14 cellular contexts compared by ENCODE assay signal in the genomic region with DNA sequence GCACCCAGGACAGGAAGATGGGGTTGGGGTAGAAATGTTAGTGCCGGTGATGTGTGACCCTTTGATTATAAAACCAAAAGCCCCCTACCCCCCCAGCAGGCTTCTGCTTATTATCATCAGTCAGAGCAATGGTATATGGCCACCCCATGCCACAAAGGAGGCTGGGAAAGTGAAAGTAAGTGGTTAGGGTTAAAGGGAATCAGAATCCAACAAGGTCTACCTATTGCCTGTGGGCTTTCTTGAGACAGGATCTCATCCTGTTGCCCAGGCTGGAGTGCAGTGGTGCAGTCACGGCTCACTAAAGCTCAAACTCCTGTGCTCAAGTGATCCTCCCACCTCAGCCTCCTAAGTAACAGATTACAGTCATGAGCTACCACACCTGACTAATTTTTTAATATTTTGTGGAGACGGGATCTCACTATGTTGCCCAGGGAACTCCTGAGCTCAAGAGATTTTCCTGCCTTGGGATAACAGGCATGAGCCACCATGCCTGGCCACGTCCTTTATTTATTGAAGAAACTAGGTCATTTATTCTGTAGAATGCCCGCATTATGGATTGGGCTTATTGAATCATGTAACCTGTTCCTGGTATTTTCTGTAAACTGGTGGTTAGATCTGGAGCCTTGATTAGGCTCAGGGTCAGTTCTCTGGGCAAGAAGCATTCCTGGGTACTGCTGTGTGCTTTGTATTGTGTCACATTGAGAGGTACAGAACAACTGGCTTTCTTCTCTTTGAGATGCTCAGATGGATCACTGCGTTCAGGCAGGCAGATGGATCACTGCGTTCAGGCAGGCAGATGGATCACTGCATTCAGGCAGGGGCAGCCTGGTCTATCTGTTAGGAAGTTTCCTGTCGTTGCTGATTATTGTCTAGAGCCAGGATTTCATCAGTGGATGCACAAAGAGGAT. TPM values are rescaled to one million over a fixed set of nuclear protein-coding genes. Genes with fewer than 3 reads are reported as not detected.
DNase-seq lines count a peak whose midpoint lies in the region; ATAC-seq and TF ChIP-seq lines count a peak whose summit lies in the region.
"Had no signal": no experiment of that assay in that cellular context is flagged by ENCODE, and none has a peak within 500 bp of the region (broad histone marks: within the 10 kb centered on the region; RNA-seq: fewer than 3 reads in every experiment).

No MANE protein-coding gene starts in this region.

- no peaks in the 10 kb centered on the region for H3K9me3 Mint-ChIP-seq in nephron
- H3K9me3 Mint-ChIP-seq in naive thymus-derived CD4-positive, alpha-beta T cell, result no peaks in the 10 kb centered on the region
- H3K9me3 Mint-ChIP-seq: natural killer cell; T-helper 1 cell treated with Interleukin-12 subunit alpha and Interleukin-12 subunit beta and Interleukin-4 antibody, amounts not matched to agents 30 μg/mL and 1 μg/mL, for 36 hours had no signal

- POLR2A ChIA-PET in naive thymus-derived CD4-positive, alpha-beta T cell (lab: Charles Lee), result no interaction called here

- no peak for TF ChIP-seq CTCF in heart left ventricle (IDR thresholded peaks at IDR 0.05)
- TF ChIP-seq CTCF in nephron (IDR thresholded peaks at IDR 0.05; ENCODE audit: unreplicated experiment in 3 of 3), result no peak
- TF ChIP-seq CTCF in vagina (IDR thresholded peaks at IDR 0.05), result no peak
- no peak for TF ChIP-seq CTCF in mucosa of descending colon (IDR thresholded peaks at IDR 0.05)

- H3K36me3 Mint-ChIP-seq in nephron (ENCODE audit: low read depth), result peaks cover 5% of the 10 kb centered on the region
- H3K36me3 Mint-ChIP-seq in naive thymus-derived CD4-positive, alpha-beta T cell, result peaks cover 0 to 15% (median 0%) of the 10 kb centered on the region in 5 donors
- H3K36me3 Mint-ChIP-seq: activated naive CD8-positive, alpha-beta T cell; natural killer cell had no signal

- peaks cover 34% of the 10 kb centered on the region for H3K4me1 Mint-ChIP-seq in nephron
- peaks cover 7 to 24% (median 16%) of the 10 kb centered on the region in 7 donors for H3K4me1 Mint-ChIP-seq in naive thymus-derived CD4-positive, alpha-beta T cell

- 64 to 69% (median 66%) methylated on average over 7 to 8 of the region's 8 CpGs for WGBS in heart left ventricle, 4 donors

- CTCF ChIA-PET in naive thymus-derived CD4-positive, alpha-beta T cell (lab: Charles Lee), result no interaction called here

- DNase-seq in heart left ventricle (no peak), Right ventricle myocardium inferior (ENCODE audit: missing footprints) (no peak), cerebellum (ENCODE audit: low spot score) (peak; percentile 64), vagina (ENCODE audit: extremely low spot score in 2 of 2) (no peak), mucosa of descending colon (no peak)
- no peak for DNase-seq in stimulated activated CD4-positive, alpha-beta T cell treated with anti-CD3 and anti-CD28 coated beads, Interleukin-15, amount 100 ng/mL, for 24 hours
- no peak for DNase-seq in naive thymus-derived CD4-positive, alpha-beta T cell
- DNase-seq: activated CD8-positive, alpha-beta memory T cell treated with anti-CD3 and anti-CD28 coated beads for 24 hours; natural killer cell; NCI-H187 treated with DMSO at 0.1 percent for 48 hours; stimulated activated CD4-positive, alpha-beta T cell treated with anti-CD3 and anti-CD28 coated beads, Interleukin-2, amount 100 ng/mL, for 48 hours had no signal

- H3K27ac Mint-ChIP-seq in nephron, result peak overlapping the region in 2 of 3 experiments; percentile 54 to 75
- H3K27ac Mint-ChIP-seq in naive thymus-derived CD4-positive, alpha-beta T cell, result no peak overlapping the region
- H3K27ac Mint-ChIP-seq: activated naive CD8-positive, alpha-beta T cell; T-helper 1 cell treated with Interleukin-12 subunit alpha and Interleukin-12 subunit beta and Interleukin-4 antibody, amounts not matched to agents 30 μg/mL and 1 μg/mL, for 36 hours had no signal

- no peak for TF ChIP-seq POLR2A in heart left ventricle (IDR thresholded peaks at IDR 0.05)
- TF ChIP-seq POLR2A in vagina (IDR thresholded peaks at IDR 0.05), result no peak

- H3K4me1 ChIP-seq in heart left ventricle, result peaks cover 13 to 85% (median 66%) of the 10 kb centered on the region in 12 donors
- peaks cover 76% of the 10 kb centered on the region for H3K4me1 ChIP-seq in vagina
- H3K4me1 ChIP-seq in mucosa of descending colon (ENCODE audit: low read depth), result no peaks in the 10 kb centered on the region
- H3K4me1 ChIP-seq in naive thymus-derived CD4-positive, alpha-beta T cell (ENCODE audit: control insufficient read depth in 2 of 2, insufficient read depth in 2 of 2, low read length in 2 of 2), result no peaks in the 10 kb centered on the region

- H3K36me3 ChIP-seq in heart left ventricle (no peaks in the 10 kb centered on the region), vagina (no peaks in the 10 kb centered on the region), mucosa of descending colon (ENCODE audit: low read depth) (no peaks in the 10 kb centered on the region)
- no peaks in the 10 kb centered on the region for H3K36me3 ChIP-seq in naive thymus-derived CD4-positive, alpha-beta T cell (ENCODE audit: control insufficient read depth in 2 of 3, insufficient read depth in 3 of 3, low read length in 3 of 3)

- H3K27ac ChIP-seq in heart left ventricle (peak overlapping the region in 9 of 12 donors; percentile 15 to 99 (median 93)), vagina (peak overlapping the region; percentile 18)
- no peak overlapping the region for H3K27ac ChIP-seq in naive thymus-derived CD4-positive, alpha-beta T cell (ENCODE audit: low read depth, low read length)

- intact Hi-C loops in heart left ventricle (cut with DNase I), result no loop called here
- intact Hi-C loops in Right ventricle myocardium inferior (cut with DNase I), result no loop called here
- intact Hi-C loops in vagina (cut with DNase I), result no loop called here
- intact Hi-C loops in mucosa of descending colon (cut with DNase I, micrococcal nuclease), result no loop called here
- intact Hi-C loops in naive thymus-derived CD4-positive, alpha-beta T cell (cut with micrococcal nuclease), result no loop called here

- H3K27me3 ChIP-seq in heart left ventricle (no peaks in the 10 kb centered on the region), vagina (no peaks in the 10 kb centered on the region)
- H3K27me3 ChIP-seq in naive thymus-derived CD4-positive, alpha-beta T cell (ENCODE audit: control insufficient read depth in 2 of 2, insufficient read depth in 2 of 2, low read length in 2 of 2), result no peaks in the 10 kb centered on the region

- H3K4me3 ChIP-seq in heart left ventricle (no peak overlapping the region), vagina (no peak overlapping the region), mucosa of descending colon (no peak overlapping the region)
- no peak overlapping the region for H3K4me3 ChIP-seq in naive thymus-derived CD4-positive, alpha-beta T cell (ENCODE audit: low read length)

- no peak overlapping the region for H3K4me3 Mint-ChIP-seq in nephron
- H3K4me3 Mint-ChIP-seq in naive thymus-derived CD4-positive, alpha-beta T cell, result no peak overlapping the region
- H3K4me3 Mint-ChIP-seq: activated naive CD8-positive, alpha-beta T cell; natural killer cell; T-helper 1 cell treated with Interleukin-12 subunit alpha and Interleukin-12 subunit beta and Interleukin-4 antibody, amounts not matched to agents 30 μg/mL and 1 μg/mL, for 36 hours had no signal

- no peak for ATAC-seq in heart left ventricle
- no peak for ATAC-seq in Right ventricle myocardium inferior
- no peak for ATAC-seq in mucosa of descending colon
- no peak for ATAC-seq in naive thymus-derived CD4-positive, alpha-beta T cell
- ATAC-seq: natural killer cell had no signal

- H3K27me3 Mint-ChIP-seq in nephron (ENCODE audit: low read depth), result peaks cover 4% of the 10 kb centered on the region
- no peaks in the 10 kb centered on the region for H3K27me3 Mint-ChIP-seq in naive thymus-derived CD4-positive, alpha-beta T cell
- H3K27me3 Mint-ChIP-seq: activated naive CD8-positive, alpha-beta T cell had no signal

- no peaks in the 10 kb centered on the region for H3K9me3 ChIP-seq in heart left ventricle
- H3K9me3 ChIP-seq in vagina, result no peaks in the 10 kb centered on the region
- no peaks in the 10 kb centered on the region for H3K9me3 ChIP-seq in mucosa of descending colon
- no peaks in the 10 kb centered on the region for H3K9me3 ChIP-seq in naive thymus-derived CD4-positive, alpha-beta T cell (ENCODE audit: control insufficient read depth in 2 of 3, low read length in 3 of 3)

RNA-seq across cellular contexts. Expression of a gene that starts 41.6 kb away (rescaled TPM):
- total RNA-seq in heart left ventricle (100 to 1,000 TPM in 1 of 9 donors, 10 to 100 TPM in 8; 67.0 to 109 (median 84.9) TPM), Right ventricle myocardium inferior (74.8 TPM), cerebellum (59.2 TPM), vagina (97.2 TPM), mucosa of descending colon (100 to 1,000 TPM; 153 to 222 (median 199) TPM)
- 100 to 1,000 TPM in 1 of 2 donors, 10 to 100 TPM in 1; 66.6 to 115 TPM for polyA plus RNA-seq in heart left ventricle
- 10 to 100 TPM; 44.4 to 71.3 (median 53.5) TPM for total RNA-seq in naive thymus-derived CD4-positive, alpha-beta T cell
- 10 to 100 TPM; 18.3 to 18.9 TPM for polyA plus RNA-seq in naive thymus-derived CD4-positive, alpha-beta T cell

Comparison
In these comparisons a context has a peak if more than half of its experiments do, and no peak if none do; other contexts are left out.
1. H3K27ac Mint-ChIP-seq: peak in nephron (2 of 3); none in naive thymus-derived CD4-positive, alpha-beta T cell (0 of 9).